In genomic region chr16:2905241-2905987, GRCh38 we compare ENCODE assay signal across 8 cellular contexts. TPM values are rescaled to one million over a fixed set of nuclear protein-coding genes. Genes with fewer than 3 reads are reported as not detected.
DNase-seq lines count a peak whose midpoint lies in the region; ATAC-seq and TF ChIP-seq lines count a peak whose summit lies in the region.

No MANE protein-coding gene starts in this region.

- peak overlapping the region; percentile 99 for H3K4me3 ChIP-seq in GM23338
- H3K4me3 ChIP-seq in foreskin fibroblast (ENCODE audit: low read depth in 1 of 2, low read length in 2 of 2), result peak overlapping the region; percentile 57 to 86
- peak overlapping the region; percentile 89 for H3K4me3 ChIP-seq in neural cell (ENCODE audit: low read length)
- H3K4me3 ChIP-seq in stomach, result peak overlapping the region; percentile 65 to 85 (median 80)

- H3K9me3 ChIP-seq in neural cell (ENCODE audit: low read length), result no peaks in the 10 kb centered on the region
- no peaks in the 10 kb centered on the region for H3K9me3 ChIP-seq in stomach

- H3K4me1 ChIP-seq in GM23338 (ENCODE audit: insufficient read depth) (no peaks in the 10 kb centered on the region; the same call in 1 of the 2 replicates), stomach (peaks cover 14 to 33% (median 28%) of the 10 kb centered on the region in 4 donors)

- H4K20me1 ChIP-seq in GM23338 (replicated peaks; ENCODE audit: insufficient read depth) (no peaks in the 10 kb centered on the region), neural cell (ENCODE audit: insufficient read depth) (no peaks in the 10 kb centered on the region)

- H3K27ac ChIP-seq in GM23338 (ENCODE audit: low read depth), result 0 out of 2 replicates have a peak overlapping the region, but pooled peaks have one; percentile 76
- H3K27ac ChIP-seq in neural cell (ENCODE audit: low read length), result peak overlapping the region; percentile 86
- peak overlapping the region; percentile 94 to 98 (median 96) for H3K27ac ChIP-seq in stomach

- H3K9me3 Mint-ChIP-seq in GM23338, result peaks cover 10% of the 10 kb centered on the region

- TF ChIP-seq CTCF in GM23338 (conservative IDR thresholded peaks at IDR 0.05; ENCODE audit: low read depth in 2 of 2) (no peak), foreskin fibroblast (IDR thresholded peaks at IDR 0.05; ENCODE audit: low read depth, low read length) (no peak), neural cell (IDR thresholded peaks at IDR 0.05; ENCODE audit: poor library complexity, severe bottlenecking) (no peak), stomach (IDR thresholded peaks at IDR 0.05) (no peak)

- peak overlapping the region; percentile 98 for H3K4me2 ChIP-seq in GM23338
- peak overlapping the region; percentile 89 for H3K4me2 ChIP-seq in neural cell (ENCODE audit: low read length)

- peak overlapping the region; percentile 88 for H3K9ac ChIP-seq in neural cell (ENCODE audit: low read length)

- intact Hi-C loops in stomach (cut with DNase I; ENCODE audit: low total_unique reads), result no loop called here

- H3K27me3 ChIP-seq in GM23338 (ENCODE audit: insufficient read depth) (no peaks in the 10 kb centered on the region), neural cell (ENCODE audit: insufficient read depth, low read depth, low read length) (no peaks in the 10 kb centered on the region), stomach (no peaks in the 10 kb centered on the region)

- TF ChIP-seq EP300 in neural cell (conservative IDR thresholded peaks at IDR 0.05; ENCODE audit: poor library complexity, severe bottlenecking) (no peak), stomach (IDR thresholded peaks at IDR 0.05) (no peak)

- DNase-seq in Daoy (ENCODE audit: low read depth) (peak; percentile 99), GM23338 (ENCODE audit: low spot score) (peak; percentile 100), LoVo (ENCODE audit: low spot score) (peak; percentile 98), activated gamma-delta T cell (lab: John Stamatoyannopoulos, UW) (peak; percentile 82), foreskin fibroblast (peak; percentile 99 to 100), stomach (peak; percentile 100)

- no peak overlapping the region for H2AFZ ChIP-seq in GM23338
- H2AFZ ChIP-seq in neural cell (ENCODE audit: low read depth, low read length), result peak overlapping the region; percentile 7

- H3K9me2 ChIP-seq in GM23338 (ENCODE audit: insufficient read depth), result no peaks in the 10 kb centered on the region
- no peaks in the 10 kb centered on the region for H3K9me2 ChIP-seq in neural cell (ENCODE audit: insufficient read depth, low read length)

- WGBS in stomach, 5 donors, result 1 to 2% (median 1%) methylated on average over 30 to 51 of the region's 51 CpGs

- H3K4me3 Mint-ChIP-seq in GM23338, result peak overlapping the region; percentile 88

- peaks cover 17% of the 10 kb centered on the region for H3K4me1 Mint-ChIP-seq in GM23338

- peaks cover 17% of the 10 kb centered on the region for H3K27me3 Mint-ChIP-seq in GM23338 (ENCODE audit: insufficient read depth, low read depth, poor library complexity)

- H3K36me3 Mint-ChIP-seq in GM23338 (ENCODE audit: low read depth), result no peaks in the 10 kb centered on the region

- H3K27ac Mint-ChIP-seq in GM23338, result no peak overlapping the region

- H3K79me2 ChIP-seq in GM23338 (replicated peaks; ENCODE audit: insufficient read depth) (no peaks in the 10 kb centered on the region), neural cell (replicated peaks; ENCODE audit: insufficient read depth, low read length) (no peaks in the 10 kb centered on the region)

- TF ChIP-seq RAD21 in neural cell (conservative IDR thresholded peaks at IDR 0.05), result no peak

- H3K36me3 ChIP-seq in GM23338 (ENCODE audit: insufficient read depth), result no peaks in the 10 kb centered on the region
- no peaks in the 10 kb centered on the region for H3K36me3 ChIP-seq in neural cell (ENCODE audit: insufficient read depth, low read length)
- H3K36me3 ChIP-seq in stomach, result peaks cover 0 to 8% (median 3%) of the 10 kb centered on the region in 4 donors

- H3F3A ChIP-seq in GM23338 (replicated peaks; ENCODE audit: low read depth) (peaks cover 5% of the 10 kb centered on the region; the same call in 1 of the 2 replicates), neural cell (ENCODE audit: insufficient read depth, low read length, poor library complexity, severe bottlenecking) (no peaks in the 10 kb centered on the region)

- ATAC-seq in GM23338, result peak; percentile 80

- peak; percentile 91 for TF ChIP-seq POLR2A in Raji (IDR thresholded peaks at IDR 0.05; ENCODE audit: insufficient read depth, low read depth, low read length)
- peak in 2 of 4 donors; percentile 0 to 92 for TF ChIP-seq POLR2A in stomach (IDR thresholded peaks at IDR 0.05)

TF ChIP-seq in GM23338, 12 proteins besides CTCF, POLR2A, EP300 and RAD21:
- TF ChIP-seq CREB1 (CRISPR knock-in tag; IDR thresholded peaks at IDR 0.05; ENCODE audit: low read depth) (peak; percentile 29), POLR2AphosphoS5 (IDR thresholded peaks at IDR 0.05; ENCODE audit: low read depth) (peak; percentile 99), NANOG (IDR thresholded peaks at IDR 0.05; ENCODE audit: borderline replicate concordance) (no peak), JUNB (IDR thresholded peaks at IDR 0.05; ENCODE audit: unreplicated experiment) (no peak)
- TF ChIP-seq, protein P1, sequence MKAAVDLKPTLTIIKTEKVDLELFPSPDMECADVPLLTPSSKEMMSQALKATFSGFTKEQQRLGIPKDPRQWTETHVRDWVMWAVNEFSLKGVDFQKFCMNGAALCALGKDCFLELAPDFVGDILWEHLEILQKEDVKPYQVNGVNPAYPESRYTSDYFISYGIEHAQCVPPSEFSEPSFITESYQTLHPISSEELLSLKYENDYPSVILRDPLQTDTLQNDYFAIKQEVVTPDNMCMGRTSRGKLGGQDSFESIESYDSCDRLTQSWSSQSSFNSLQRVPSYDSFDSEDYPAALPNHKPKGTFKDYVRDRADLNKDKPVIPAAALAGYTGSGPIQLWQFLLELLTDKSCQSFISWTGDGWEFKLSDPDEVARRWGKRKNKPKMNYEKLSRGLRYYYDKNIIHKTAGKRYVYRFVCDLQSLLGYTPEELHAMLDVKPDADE (IDR thresholded peaks at IDR 0.05), result 0 out of 2 replicates have a peak, but pooled peaks have one; percentile 23

TF ChIP-seq in neural cell, 6 proteins besides CTCF, POLR2A, EP300 and RAD21 (continues in another document):
- TF ChIP-seq MXI1 (conservative IDR thresholded peaks at IDR 0.05; ENCODE audit: poor library complexity, severe bottlenecking) (peak; percentile 65), REST (IDR thresholded peaks at IDR 0.05; ENCODE audit: borderline replicate concordance) (peak; percentile 83), POLR2AphosphoS5 (IDR thresholded peaks at IDR 0.05) (peak; percentile 95), SMC3 (conservative IDR thresholded peaks at IDR 0.05; ENCODE audit: poor library complexity) (no peak)

RNA-seq across cellular contexts. Expression of gene FLYWCH1, which starts 6.3 kb away (rescaled TPM):
- total RNA-seq in Daoy (2014; rRNA removed; shearing (Covaris generic)), result 32.3 and 42.3 TPM in 2 replicates
- total RNA-seq in GM23338 (2014; rRNA removed; shearing (Covaris generic)), result 22.9 and 29.3 TPM in 2 replicates
- polyA plus RNA-seq in GM23338 (2016; fragmentation: Nextera tagmentation; extraction: Ambion mirVana) (6.0 and 7.5 TPM in 2 replicates), neural cell (33.0 and 41.4 TPM in 2 replicates), stomach (10 to 100 TPM in 2 of 3 donors, 1 to 10 TPM in 1; 8.1 to 18.1 (median 12.0) TPM)
- polyA minus RNA-seq in neural cell, result 36.5 and 48.2 TPM in 2 replicates
- 100 to 1,000 TPM in 1 of 5 donors, 10 to 100 TPM in 4; 10.5 to 121 (median 26.5) TPM for total RNA-seq in stomach

RNA-seq across cellular contexts. Expression of gene FLYWCH2, which starts 22.4 kb away (rescaled TPM):
- 28.3 and 71.6 TPM in 2 replicates for total RNA-seq in Daoy (2014; rRNA removed; shearing (Covaris generic))
- total RNA-seq in GM23338 (2014; rRNA removed; shearing (Covaris generic)), result 45.0 and 48.7 TPM in 2 replicates
- polyA plus RNA-seq in GM23338 (2016; fragmentation: Nextera tagmentation; extraction: Ambion mirVana) (30.9 and 38.6 TPM in 2 replicates), neural cell (193 and 211 TPM in 2 replicates), stomach (10 to 100 TPM; 30.1 to 43.4 (median 39.0) TPM)
- polyA minus RNA-seq in neural cell, result 82.0 and 95.0 TPM in 2 replicates
- 10 to 100 TPM; 19.6 to 76.4 (median 52.4) TPM for total RNA-seq in stomach

RNA-seq across cellular contexts. Expression of gene PRSS22, which starts 47.4 kb away (rescaled TPM):
- total RNA-seq in Daoy (2014; rRNA removed; shearing (Covaris generic)), result 0.11 TPM in 1 of 2 replicates, not detected in the other
- total RNA-seq in GM23338 (2014; rRNA removed; shearing (Covaris generic)), result 2.0 and 4.6 TPM in 2 replicates
- polyA plus RNA-seq in GM23338 (2016; fragmentation: Nextera tagmentation; extraction: Ambion mirVana) (1.3 and 2.1 TPM in 2 replicates), neural cell (not detected in 2 replicates), stomach (10 to 100 TPM in 2 of 3 donors, 1 to 10 TPM in 1; 5.2 to 62.2 (median 22.7) TPM)
- not detected in 2 replicates for polyA minus RNA-seq in neural cell
- total RNA-seq in stomach, result 10 to 100 TPM in 2 of 5 donors, 1 to 10 TPM in 2, not detected in 1; 1.8 to 33.2 (median 9.8) TPM

RNA-seq across cellular contexts. Expression of gene KREMEN2, which starts 58.7 kb away (rescaled TPM):
- total RNA-seq in Daoy (2014; rRNA removed; shearing (Covaris generic)), result 0.39 and 1.3 TPM in 2 replicates
- total RNA-seq in GM23338 (2014; rRNA removed; shearing (Covaris generic)), result 16.1 and 17.6 TPM in 2 replicates
- 4.7 and 4.9 TPM in 2 replicates for polyA plus RNA-seq in GM23338 (2016; fragmentation: Nextera tagmentation; extraction: Ambion mirVana)
- 0.71 TPM in 1 of 2 replicates, not detected in the other for polyA plus RNA-seq in neural cell
- 0.35 TPM in 1 of 2 replicates, not detected in the other for polyA minus RNA-seq in neural cell
- total RNA-seq in stomach, result under 1 TPM in 1 of 5 donors, not detected in 4; 0.37 TPM
- 1 to 10 TPM in 1 of 3 donors, not detected in 2; 1.1 TPM for polyA plus RNA-seq in stomach

Comparison
In these comparisons a context has a peak if more than half of its experiments do, and no peak if none do; other contexts are left out.
1. Peak in every context shown above with its lines: DNase-seq, ATAC-seq, H3K4me3 ChIP-seq and H3K27ac ChIP-seq.